ENCODE assay signal across 8 cellular contexts in the genomic region with DNA sequence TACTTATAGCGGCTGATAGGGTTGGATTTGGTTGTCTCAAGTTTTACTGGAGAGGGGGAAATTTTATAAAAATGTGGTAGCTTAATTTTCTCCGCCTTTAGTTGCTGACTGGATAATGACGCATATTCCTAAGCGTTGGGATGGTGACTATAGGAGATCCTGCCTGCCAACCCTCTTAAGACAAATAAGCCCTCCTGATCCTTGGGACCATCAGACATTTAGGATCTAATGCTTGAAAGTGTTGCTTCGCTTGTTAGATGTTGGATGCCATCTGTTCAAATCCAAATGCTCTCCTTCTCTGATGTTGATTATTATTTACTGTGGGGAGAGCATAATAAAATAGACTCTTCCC. TPM values are rescaled to one million over a fixed set of nuclear protein-coding genes. Genes with fewer than 3 reads are reported as not detected.
A peak's percentile ranks its signal among the peaks of the same experiment; 100 is the strongest.
DNase-seq lines count a peak whose midpoint lies in the region; ATAC-seq lines count a peak whose summit lies in the region.

No MANE protein-coding gene starts in this region.

- peaks cover 6% of the 10 kb centered on the region for H3K27me3 Mint-ChIP-seq in activated CD8-positive, alpha-beta memory T cell treated with anti-CD3 and anti-CD28 coated beads, Interleukin-2, amount 10 ng/mL, durations not matched to agents 7 days and 5 days
- peaks cover 11% of the 10 kb centered on the region for H3K27me3 Mint-ChIP-seq in activated T-helper 2 cell treated with anti-CD3 and anti-CD28 coated beads, Interferon-gamma antibody, Interleukin-2, Interleukin-4, amounts not matched to agents 10 μg/mL and 5 μg/mL and 100 μg/mL, durations not matched to agents 14 hours and 24 hours and 36 hours (ENCODE audit: low read depth)
- peaks cover 14 to 21% (median 19%) of the 10 kb centered on the region in 3 donors for H3K27me3 Mint-ChIP-seq in immature natural killer cell (ENCODE audit: low read depth in 3 of 3)

- H3K27me3 ChIP-seq in thymus (ENCODE audit: control insufficient read depth, insufficient read depth): peaks cover 7% of the 10 kb centered on the region

- peak overlapping the region; percentile 93 for H3K27ac Mint-ChIP-seq in activated CD8-positive, alpha-beta memory T cell treated with anti-CD3 and anti-CD28 coated beads, Interleukin-2, amount 10 ng/mL, durations not matched to agents 7 days and 5 days
- no peak overlapping the region for H3K27ac Mint-ChIP-seq in activated T-helper 2 cell treated with anti-CD3 and anti-CD28 coated beads, Interferon-gamma antibody, Interleukin-2, Interleukin-4, amounts not matched to agents 10 μg/mL and 5 μg/mL and 100 μg/mL, durations not matched to agents 14 hours and 24 hours and 36 hours
- peak overlapping the region in 5 of 6 donors; percentile 9 to 100 (median 87) for H3K27ac Mint-ChIP-seq in immature natural killer cell

- peaks cover 16% of the 10 kb centered on the region for H3K4me1 ChIP-seq in thymus (ENCODE audit: control insufficient read depth, insufficient read depth, low read length)

- H3K4me1 Mint-ChIP-seq in activated CD8-positive, alpha-beta memory T cell treated with anti-CD3 and anti-CD28 coated beads, Interleukin-2, amount 10 ng/mL, durations not matched to agents 7 days and 5 days: peaks cover 54% of the 10 kb centered on the region
- H3K4me1 Mint-ChIP-seq in activated T-helper 2 cell treated with anti-CD3 and anti-CD28 coated beads, Interferon-gamma antibody, Interleukin-2, Interleukin-4, amounts not matched to agents 10 μg/mL and 5 μg/mL and 100 μg/mL, durations not matched to agents 14 hours and 24 hours and 36 hours (ENCODE audit: low read depth): peaks cover 54% of the 10 kb centered on the region
- peaks cover 34 to 40% of the 10 kb centered on the region in 2 donors for H3K4me1 Mint-ChIP-seq in immature natural killer cell

- CTCF ChIA-PET in activated CD8-positive, alpha-beta memory T cell treated with anti-CD3 and anti-CD28 coated beads, Interleukin-2, amount 10 ng/mL, durations not matched to agents 7 days and 5 days (lab: Charles Lee): no interaction called here

- H3K4me3 Mint-ChIP-seq in activated CD8-positive, alpha-beta memory T cell treated with anti-CD3 and anti-CD28 coated beads, Interleukin-2, amount 10 ng/mL, durations not matched to agents 7 days and 5 days: peak overlapping the region; percentile 93
- peak overlapping the region; percentile 92 for H3K4me3 Mint-ChIP-seq in activated T-helper 2 cell treated with anti-CD3 and anti-CD28 coated beads, Interferon-gamma antibody, Interleukin-2, Interleukin-4, amounts not matched to agents 10 μg/mL and 5 μg/mL and 100 μg/mL, durations not matched to agents 14 hours and 24 hours and 36 hours (ENCODE audit: low read depth)
- peak overlapping the region; percentile 88 to 95 (median 94) for H3K4me3 Mint-ChIP-seq in immature natural killer cell

- no peaks in the 10 kb centered on the region for H3K9me3 ChIP-seq in thymus (ENCODE audit: control insufficient read depth)

- no peak overlapping the region for H3K27ac ChIP-seq in thymus (ENCODE audit: low read depth)

- peak overlapping the region; percentile 96 for H3K4me3 ChIP-seq in thymus (ENCODE audit: low read length)

- H3K9me3 Mint-ChIP-seq in activated CD8-positive, alpha-beta memory T cell treated with anti-CD3 and anti-CD28 coated beads, Interleukin-2, amount 10 ng/mL, durations not matched to agents 7 days and 5 days (ENCODE audit: low read depth): no peaks in the 10 kb centered on the region
- H3K9me3 Mint-ChIP-seq in activated T-helper 2 cell treated with anti-CD3 and anti-CD28 coated beads, Interferon-gamma antibody, Interleukin-2, Interleukin-4, amounts not matched to agents 10 μg/mL and 5 μg/mL and 100 μg/mL, durations not matched to agents 14 hours and 24 hours and 36 hours: no peaks in the 10 kb centered on the region
- H3K9me3 Mint-ChIP-seq in immature natural killer cell: no peaks in the 10 kb centered on the region

- WGBS in thymus: 55% methylated on average over 5 of the region's 5 CpGs

- H3K36me3 Mint-ChIP-seq in activated CD8-positive, alpha-beta memory T cell treated with anti-CD3 and anti-CD28 coated beads, Interleukin-2, amount 10 ng/mL, durations not matched to agents 7 days and 5 days: no peaks in the 10 kb centered on the region
- H3K36me3 Mint-ChIP-seq in activated T-helper 2 cell treated with anti-CD3 and anti-CD28 coated beads, Interferon-gamma antibody, Interleukin-2, Interleukin-4, amounts not matched to agents 10 μg/mL and 5 μg/mL and 100 μg/mL, durations not matched to agents 14 hours and 24 hours and 36 hours (ENCODE audit: low read depth): no peaks in the 10 kb centered on the region
- no peaks in the 10 kb centered on the region for H3K36me3 Mint-ChIP-seq in immature natural killer cell

- no peaks in the 10 kb centered on the region for H3K36me3 ChIP-seq in thymus (ENCODE audit: control insufficient read depth, insufficient read depth)

- no peak for ATAC-seq in activated CD8-positive, alpha-beta memory T cell treated with anti-CD3 and anti-CD28 coated beads, Interleukin-2, amount 10 ng/mL, durations not matched to agents 7 days and 5 days
- no peak for ATAC-seq in GM21360 (IDR thresholded peaks at IDR 0.05; ENCODE audit: unreplicated experiment)

- intact Hi-C loops in activated T-helper 2 cell treated with anti-CD3 and anti-CD28 coated beads, Interferon-gamma antibody, Interleukin-2, Interleukin-4, amounts not matched to agents 10 μg/mL and 5 μg/mL and 100 μg/mL, durations not matched to agents 14 hours and 24 hours and 36 hours (cut with micrococcal nuclease): no loop called here

- DNase-seq in activated CD8-positive, alpha-beta memory T cell treated with anti-CD3 and anti-CD28 coated beads, Interleukin-2, amount 10 ng/mL, durations not matched to agents 7 days and 5 days: no peak
- no peak for DNase-seq in activated CD8-positive, alpha-beta memory T cell treated with anti-CD3 and anti-CD28 coated beads, Interleukin-2, amount 50 U/mL, for 48 hours
- DNase-seq in activated T-helper 2 cell treated with anti-CD3 and anti-CD28 coated beads, Interferon-gamma antibody, Interleukin-2, Interleukin-4, amounts not matched to agents 10 μg/mL and 5 μg/mL and 100 μg/mL, durations not matched to agents 14 hours and 24 hours and 36 hours (ENCODE audit: low spot score): no peak
- DNase-seq in immature natural killer cell: no peak
- DNase-seq in activated CD4-positive, CD25-positive, alpha-beta regulatory T cell (lab: John Stamatoyannopoulos, UW): no peak
- no peak for DNase-seq in activated effector memory CD4-positive, alpha-beta T cell treated with Interleukin-2 at 50 U/mL for 16 hours

RNA-seq across cellular contexts. Expression of gene RAPGEF2, which starts 2.2 kb away (rescaled TPM):
- total RNA-seq in activated CD8-positive, alpha-beta memory T cell treated with anti-CD3 and anti-CD28 coated beads, Interleukin-2, amount 10 ng/mL, durations not matched to agents 7 days and 5 days: 10 to 100 TPM; 17.3 to 23.4 TPM
- total RNA-seq in activated T-helper 2 cell treated with anti-CD3 and anti-CD28 coated beads, Interferon-gamma antibody, Interleukin-2, Interleukin-4, amounts not matched to agents 10 μg/mL and 5 μg/mL and 100 μg/mL, durations not matched to agents 14 hours and 24 hours and 36 hours: 17.0 TPM in 2 replicates
- polyA plus RNA-seq in immature natural killer cell: 1 to 10 TPM in 1 of 3 donors, under 1 TPM in 2; 0.22 to 1.7 (median 0.46) TPM
- 7.9 TPM for polyA plus RNA-seq in thymus
